9 cellular contexts compared by ENCODE assay signal in the genomic region with DNA sequence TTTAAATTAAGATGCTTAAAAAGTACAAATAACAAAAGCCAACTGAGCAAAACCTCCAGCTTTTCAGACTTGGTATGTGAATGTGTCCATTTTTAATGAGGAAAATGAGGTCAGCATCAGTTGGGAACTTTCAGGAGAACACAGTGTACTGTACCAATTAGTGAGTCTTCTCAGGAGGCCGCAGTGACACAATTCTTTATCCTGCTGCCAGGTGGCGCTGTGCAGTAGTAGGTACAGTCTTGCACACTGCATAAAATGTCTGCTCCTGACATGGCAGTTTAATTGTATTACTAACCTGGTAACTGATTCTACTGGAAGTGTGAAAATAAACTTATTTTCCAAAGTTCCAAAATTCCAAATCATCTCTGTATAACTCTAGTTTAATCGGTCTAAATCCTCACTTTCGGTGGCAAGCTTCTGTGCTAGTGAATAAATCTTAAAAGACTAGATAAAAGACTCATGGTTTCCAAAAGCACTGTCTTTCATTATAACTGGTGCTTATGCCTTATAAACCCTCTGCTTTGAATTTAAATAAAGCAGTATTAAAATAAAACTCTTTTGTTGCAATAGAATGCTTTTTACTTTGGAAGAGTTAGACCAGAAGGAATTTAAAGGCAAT.
DNase-seq lines count a peak whose midpoint lies in the region; ATAC-seq and TF ChIP-seq lines count a peak whose summit lies in the region.
"Had no signal": no experiment of that assay in that cellular context is flagged by ENCODE, and none has a peak within 500 bp of the region (broad histone marks: within the 10 kb centered on the region; RNA-seq: fewer than 3 reads in every experiment).

No MANE protein-coding gene starts in this region.

- 32 to 35% methylated on average over 4 of the region's 4 CpGs for WGBS in lower leg skin, 2 donors

- H3K27me3 Mint-ChIP-seq in activated CD4-positive, alpha-beta T cell treated with anti-CD3 and anti-CD28 coated beads for 36 hours, result peaks cover 6% of the 10 kb centered on the region

- CTCF ChIA-PET in activated CD4-positive, alpha-beta T cell treated with anti-CD3 and anti-CD28 coated beads for 36 hours (lab: Charles Lee), result interaction anchor here (0.9 to 2.1 kb wide), 6 partner anchors 10 to 1622 kb away, joined by 3 to 6 read pairs (median 4); no protein-coding TSS in a partner anchor

- TF ChIP-seq POLR2A in lower leg skin (IDR thresholded peaks at IDR 0.05), result no peak

- DNase-seq in COLO829 (ENCODE audit: low spot score) (peak; percentile 8), NCI-H446 treated with DMSO at 0.1 percent for 48 hours (lab: John Stamatoyannopoulos, UW) (peak; percentile 70), coronary artery (ENCODE audit: low spot score) (no peak), lower leg skin (ENCODE audit: low spot score in 2 of 2) (peak; percentile 57 to 89)
- DNase-seq in activated CD4-positive, alpha-beta T cell treated with anti-CD3 and anti-CD28 coated beads for 36 hours, result peak; percentile 76
- peak; percentile 23 for DNase-seq in stimulated activated CD8-positive, alpha-beta memory T cell treated with anti-CD3 and anti-CD28 coated beads, Interleukin-12 subunit alpha, Interleukin-12 subunit beta, amount 100 ng/mL, for 1 hour (ENCODE audit: low read depth)

- H3K27ac Mint-ChIP-seq in activated CD4-positive, alpha-beta T cell treated with anti-CD3 and anti-CD28 coated beads for 36 hours, result no peak overlapping the region
- H3K27ac Mint-ChIP-seq: activated naive CD4-positive, alpha-beta T cell treated with anti-CD3 and anti-CD28 coated beads, Interleukin-2, amount 50 U/mL, for 24 hours had no signal

- POLR2A ChIA-PET in activated CD4-positive, alpha-beta T cell treated with anti-CD3 and anti-CD28 coated beads for 36 hours (lab: Charles Lee), result no interaction called here

- intact Hi-C loops in activated CD4-positive, alpha-beta T cell treated with anti-CD3 and anti-CD28 coated beads for 36 hours (cut with DNase I, micrococcal nuclease), result loop anchor here (1.0 to 2.0 kb wide), 3 partner anchors 311 to 1621 kb away; no protein-coding TSS in a partner anchor
- intact Hi-C loops in lower leg skin (cut with DNase I; ENCODE audit: low total_unique reads), result loop anchor here (10.0 kb wide), 1 partner anchor 1347 kb away; no protein-coding TSS in a partner anchor

- no peaks in the 10 kb centered on the region for H3K9me3 Mint-ChIP-seq in activated CD4-positive, alpha-beta T cell treated with anti-CD3 and anti-CD28 coated beads for 36 hours (ENCODE audit: low read depth)
- H3K9me3 Mint-ChIP-seq: activated naive CD4-positive, alpha-beta T cell treated with anti-CD3 and anti-CD28 coated beads, Interleukin-2, amount 50 U/mL, for 24 hours had no signal

- H3K4me1 Mint-ChIP-seq in activated CD4-positive, alpha-beta T cell treated with anti-CD3 and anti-CD28 coated beads for 36 hours, result no peaks in the 10 kb centered on the region
- H3K4me1 Mint-ChIP-seq: activated naive CD4-positive, alpha-beta T cell treated with anti-CD3 and anti-CD28 coated beads, Interleukin-2, amount 50 U/mL, for 24 hours had no signal

- H3K4me3 Mint-ChIP-seq in activated CD4-positive, alpha-beta T cell treated with anti-CD3 and anti-CD28 coated beads for 36 hours, result no peak overlapping the region
- H3K4me3 Mint-ChIP-seq: activated naive CD4-positive, alpha-beta T cell treated with anti-CD3 and anti-CD28 coated beads, Interleukin-2, amount 50 U/mL, for 24 hours had no signal

- ATAC-seq in GM19438 (IDR thresholded peaks at IDR 0.05; ENCODE audit: low read depth, unreplicated experiment), result peak; percentile 98
- peak; percentile 98 for ATAC-seq in HG03457 (IDR thresholded peaks at IDR 0.05; ENCODE audit: unreplicated experiment)
- ATAC-seq in activated CD4-positive, alpha-beta T cell treated with anti-CD3 and anti-CD28 coated beads for 36 hours, result peak; percentile 91

- H3K36me3 Mint-ChIP-seq in activated CD4-positive, alpha-beta T cell treated with anti-CD3 and anti-CD28 coated beads for 36 hours (ENCODE audit: low read depth), result no peaks in the 10 kb centered on the region
- H3K36me3 Mint-ChIP-seq: activated naive CD4-positive, alpha-beta T cell treated with anti-CD3 and anti-CD28 coated beads, Interleukin-2, amount 50 U/mL, for 24 hours had no signal

- TF ChIP-seq CTCF in coronary artery (IDR thresholded peaks at IDR 0.05) (peak; percentile 46), lower leg skin (IDR thresholded peaks at IDR 0.05) (no peak)

- H3K27ac ChIP-seq in coronary artery, result no peak overlapping the region

- H3K4me3 ChIP-seq in coronary artery, result no peak overlapping the region
- H3K4me3 ChIP-seq in lower leg skin (ENCODE audit: low read depth, poor library complexity, severe bottlenecking), result no peak overlapping the region
